30 cellular contexts compared by ENCODE assay signal in genomic region chr2:46796031-46796430, GRCh38.
"Had no signal": no experiment of that assay in that cellular context is flagged by ENCODE, and none has a peak within 500 bp of the region (broad histone marks: within the 10 kb centered on the region; RNA-seq: fewer than 3 reads in every experiment).

No MANE protein-coding gene starts in this region.

- H3K4me1 Mint-ChIP-seq: activated B cell treated with CpG ODN at 0.5 μM for 24 hours; activated T-helper 17 cell treated with anti-CD3 and anti-CD28 coated beads, Interleukin-2, amount 50 U/mL, for 72 hours; central memory CD8-positive, alpha-beta T cell; T-cell had no signal

- H3K27me3 ChIP-seq: brain microvascular endothelial cell, dorsolateral prefrontal cortex, esophagus muscularis mucosa, gastroesophageal sphincter had no signal

- H3K4me3 ChIP-seq: coronary artery, dorsolateral prefrontal cortex, esophagus muscularis mucosa, gastroesophageal sphincter had no signal

- H3K27ac ChIP-seq: brain microvascular endothelial cell, coronary artery, dorsolateral prefrontal cortex, esophagus muscularis mucosa, gastroesophageal sphincter, WERI-Rb-1 had no signal

- H3K36me3 Mint-ChIP-seq: T-cell had no signal

- DNase-seq: activated B cell treated with CpG ODN at 0.5 μM for 24 hours; activated CD4-positive, alpha-beta T cell treated with anti-CD3 and anti-CD28 coated beads for 48 hours; activated CD4-positive, alpha-beta T cell treated with anti-CD3 and anti-CD28 coated beads, Interleukin-2, amount 50 U/mL, for 1 hour; activated CD4-positive, alpha-beta T cell treated with anti-CD3 and anti-CD28 coated beads, Interleukin-2, amount 50 U/mL, for 48 hours; activated CD8-positive, alpha-beta memory T cell treated with anti-CD3 and anti-CD28 coated beads for 24 hours; activated CD8-positive, alpha-beta T cell treated with anti-CD3 and anti-CD28 coated beads for 36 hours; activated effector memory CD4-positive, alpha-beta T cell treated with Interleukin-2 at 50 U/mL for 16 hours; activated gamma-delta T cell treated with Interleukin-2 at 50 U/mL for 16 hours; activated naive CD4-positive, alpha-beta T cell treated with anti-CD3 and anti-CD28 coated beads, Interleukin-2, amount 50 U/mL, for 16 hours; activated naive CD4-positive, alpha-beta T cell treated with Interleukin-2 at 50 U/mL for 16 hours; activated T-cell treated with anti-CD3 and anti-CD28 coated beads, Interleukin-2, amount 50 U/mL, for 4 hours; amniotic stem cell; anterior cingulate cortex; brain microvascular endothelial cell; dorsolateral prefrontal cortex; effector memory CD4-positive, alpha-beta T cell; erythroblast; foreskin melanocyte; T-cell; T-helper 9 cell; WERI-Rb-1 had no signal

- H3K9me3 Mint-ChIP-seq: activated T-helper 17 cell treated with anti-CD3 and anti-CD28 coated beads, Interleukin-2, amount 50 U/mL, for 72 hours; central memory CD8-positive, alpha-beta T cell; dendritic cell treated with granulocyte-macrophage colony-stimulating factor and Interleukin-4, amounts not matched to agents 40 ng/mL and 50 ng/mL, for 4 days; T-helper 1 cell treated with Interleukin-12 subunit alpha and Interleukin-12 subunit beta and Interleukin-4 antibody, amounts not matched to agents 30 μg/mL and 1 μg/mL, for 36 hours had no signal

- H3K9me3 ChIP-seq: esophagus muscularis mucosa, gastroesophageal sphincter had no signal

- ATAC-seq: activated CD4-positive, CD25-positive, alpha-beta regulatory T cell treated with anti-CD3 and anti-CD28 coated beads, Interleukin-2, amount 50 U/mL, for 24 hours; activated CD8-positive, alpha-beta T cell treated with anti-CD3 and anti-CD28 coated beads for 36 hours; activated T-cell treated with anti-CD3 and anti-CD28 coated beads, Interleukin-2, amount 50 U/mL, for 4 hours; activated T-helper 17 cell treated with anti-CD3 and anti-CD28 coated beads, Interleukin-2, amount 50 U/mL, for 72 hours; gastroesophageal sphincter; T-cell had no signal

- H3K27ac Mint-ChIP-seq: activated B cell treated with CpG ODN at 0.5 μM for 24 hours; activated CD8-positive, alpha-beta T cell treated with anti-CD3 and anti-CD28 coated beads for 36 hours; activated naive CD8-positive, alpha-beta T cell; activated T-helper 17 cell treated with anti-CD3 and anti-CD28 coated beads, Interleukin-2, amount 50 U/mL, for 72 hours; dendritic cell treated with granulocyte-macrophage colony-stimulating factor and Interleukin-4, amounts not matched to agents 40 ng/mL and 50 ng/mL, for 4 days; T-cell; T-helper 1 cell treated with Interleukin-12 subunit alpha and Interleukin-12 subunit beta and Interleukin-4 antibody, amounts not matched to agents 30 μg/mL and 1 μg/mL, for 36 hours had no signal

- H3K36me3 ChIP-seq: brain microvascular endothelial cell, esophagus muscularis mucosa, gastroesophageal sphincter, WERI-Rb-1 had no signal

- H3K4me3 Mint-ChIP-seq: activated B cell treated with CpG ODN at 0.5 μM for 24 hours; activated CD8-positive, alpha-beta T cell treated with anti-CD3 and anti-CD28 coated beads for 36 hours; activated naive CD8-positive, alpha-beta T cell; activated T-cell treated with anti-CD3 and anti-CD28 coated beads, Interleukin-2, amount 50 U/mL, for 4 hours; activated T-helper 17 cell treated with anti-CD3 and anti-CD28 coated beads, Interleukin-2, amount 50 U/mL, for 72 hours; central memory CD8-positive, alpha-beta T cell; dendritic cell treated with granulocyte-macrophage colony-stimulating factor and Interleukin-4, amounts not matched to agents 40 ng/mL and 50 ng/mL, for 4 days; T-cell; T-helper 1 cell treated with Interleukin-12 subunit alpha and Interleukin-12 subunit beta and Interleukin-4 antibody, amounts not matched to agents 30 μg/mL and 1 μg/mL, for 36 hours had no signal

- H3K4me1 ChIP-seq: esophagus muscularis mucosa, gastroesophageal sphincter had no signal
